In the genomic region with DNA sequence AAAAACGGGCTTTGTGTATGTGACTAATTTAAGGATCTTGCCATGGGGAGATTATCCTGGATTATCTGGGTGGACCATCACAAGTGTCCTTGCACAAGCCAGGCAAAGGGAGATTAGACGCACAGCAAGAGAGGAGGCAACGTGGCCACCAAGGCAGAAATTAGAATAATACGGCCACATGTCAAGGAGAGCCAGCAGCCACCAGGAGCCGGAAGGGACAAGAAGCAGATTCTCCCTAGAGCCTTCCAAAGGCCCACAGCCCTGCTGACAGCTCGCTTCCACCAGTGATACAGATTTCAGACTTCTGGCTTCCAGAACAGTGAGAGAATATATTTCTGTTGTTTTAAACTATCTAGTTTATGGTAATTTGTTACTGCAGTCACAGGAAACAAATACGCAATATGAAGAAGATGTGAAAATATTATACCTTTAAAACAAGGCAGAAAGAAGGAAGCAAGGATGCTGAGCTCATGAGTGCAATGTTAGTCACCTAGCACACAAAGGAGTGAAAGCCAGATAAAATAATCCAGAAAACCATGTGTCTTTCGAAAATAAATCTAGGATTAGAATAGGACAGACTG, we compare ENCODE assay signal across 1 cellular context.
TF ChIP-seq lines count a peak whose summit lies in the region.

No MANE protein-coding gene starts in this region.

TF ChIP-seq in IMR-90, 13 proteins besides CTCF, POLR2A, EP300 and RAD21 (continued from another document):
- TF ChIP-seq, protein P1, sequence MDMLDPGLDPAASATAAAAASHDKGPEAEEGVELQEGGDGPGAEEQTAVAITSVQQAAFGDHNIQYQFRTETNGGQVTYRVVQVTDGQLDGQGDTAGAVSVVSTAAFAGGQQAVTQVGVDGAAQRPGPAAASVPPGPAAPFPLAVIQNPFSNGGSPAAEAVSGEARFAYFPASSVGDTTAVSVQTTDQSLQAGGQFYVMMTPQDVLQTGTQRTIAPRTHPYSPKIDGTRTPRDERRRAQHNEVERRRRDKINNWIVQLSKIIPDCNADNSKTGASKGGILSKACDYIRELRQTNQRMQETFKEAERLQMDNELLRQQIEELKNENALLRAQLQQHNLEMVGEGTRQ (IDR thresholded peaks at IDR 0.05; ENCODE audit: low read depth, low read length), result no peak
- TF ChIP-seq MAZ (IDR thresholded peaks at IDR 0.05; ENCODE audit: borderline replicate concordance, low read depth, low read length), result no peak
- TF ChIP-seq RCOR1 (IDR thresholded peaks at IDR 0.05; ENCODE audit: insufficient replicate concordance, low read length), result no peak
- 0 out of 2 replicates have a peak, but pooled peaks have one; percentile 9 for TF ChIP-seq CHD1 (IDR thresholded peaks at IDR 0.05; ENCODE audit: low read depth, low read length)
- TF ChIP-seq FOS (IDR thresholded peaks at IDR 0.05; ENCODE audit: low read depth, low read length), result no peak
- no peak for TF ChIP-seq NFE2L2 (IDR thresholded peaks at IDR 0.05; ENCODE audit: low read depth, low read length)
TF ChIP-seq in IMR-90: peak in this region for 2.
